ENCODE assay signal across 22 cellular contexts in the genomic region with DNA sequence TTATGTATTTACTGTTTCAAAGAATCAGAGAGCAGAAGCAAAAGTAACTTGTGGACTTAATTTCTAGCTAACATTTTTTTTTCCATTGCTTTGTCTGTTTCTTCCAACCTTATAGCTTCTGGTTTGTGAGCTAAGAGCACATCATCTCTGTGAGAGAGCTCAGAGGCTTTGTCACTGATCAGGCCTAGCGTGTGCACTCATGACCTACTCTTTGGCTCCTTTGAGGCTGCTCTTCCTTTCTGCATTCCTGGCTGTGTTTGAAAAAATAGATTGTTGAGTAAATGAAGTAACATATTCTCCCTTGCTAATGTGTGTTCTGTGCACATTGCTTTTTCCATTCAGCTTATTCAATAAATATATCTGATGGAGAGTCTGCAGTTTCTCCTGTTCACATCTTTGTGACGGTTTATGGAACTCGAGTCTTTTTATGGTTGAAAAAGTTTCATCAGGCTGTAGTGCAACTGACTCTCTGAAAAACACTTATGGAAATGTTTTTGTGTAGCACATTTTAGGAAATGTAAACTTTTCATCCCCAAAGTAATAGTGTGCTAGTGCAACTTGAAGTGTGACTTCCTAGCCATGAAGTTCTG.
DNase-seq lines count a peak whose midpoint lies in the region; ATAC-seq, FAIRE-seq and TF ChIP-seq lines count a peak whose summit lies in the region.
"Had no signal": no experiment of that assay in that cellular context is flagged by ENCODE, and none has a peak within 500 bp of the region (broad histone marks: within the 10 kb centered on the region; RNA-seq: fewer than 3 reads in every experiment).

No MANE protein-coding gene starts in this region.

- H3K27me3 ChIP-seq in gastrocnemius medialis, result no peaks in the 10 kb centered on the region
- H3K27me3 ChIP-seq in CD8-positive, alpha-beta memory T cell (ENCODE audit: insufficient read depth, low read length, poor library complexity, severe bottlenecking), result no peaks in the 10 kb centered on the region
- H3K27me3 ChIP-seq: sigmoid colon, tibial artery had no signal

- intact Hi-C loops in gastrocnemius medialis (cut with DNase I; ENCODE audit: low total_unique reads), result no loop called here

- peak overlapping the region; percentile 14 for H3K27ac Mint-ChIP-seq in endothelial cell (ENCODE audit: unreplicated experiment)
- no peak overlapping the region for H3K27ac Mint-ChIP-seq in CD8-positive, alpha-beta memory T cell
- H3K27ac Mint-ChIP-seq: activated CD4-positive, alpha-beta memory T cell treated with anti-CD3 and anti-CD28 coated beads, Interleukin-2, amount 10 ng/mL, durations not matched to agents 7 days and 5 days had no signal

- H3K4me1 ChIP-seq in gastrocnemius medialis, result peaks cover 34 to 43% of the 10 kb centered on the region in 2 donors
- no peaks in the 10 kb centered on the region for H3K4me1 ChIP-seq in CD8-positive, alpha-beta memory T cell (ENCODE audit: insufficient read depth, low read length)

- no peaks in the 10 kb centered on the region for H3K9me3 Mint-ChIP-seq in endothelial cell (ENCODE audit: unreplicated experiment)
- H3K9me3 Mint-ChIP-seq in CD8-positive, alpha-beta memory T cell, result no peaks in the 10 kb centered on the region
- H3K9me3 Mint-ChIP-seq: activated CD4-positive, alpha-beta memory T cell treated with anti-CD3 and anti-CD28 coated beads, Interleukin-2, amount 10 ng/mL, durations not matched to agents 7 days and 5 days had no signal

- H3K27ac ChIP-seq in gastrocnemius medialis, result peak overlapping the region; percentile 29 to 70 (median 57)
- no peak overlapping the region for H3K27ac ChIP-seq in CD8-positive, alpha-beta memory T cell (ENCODE audit: low read depth, low read length)
- H3K27ac ChIP-seq: tibial artery had no signal

- TF ChIP-seq CTCF in endothelial cell (IDR thresholded peaks at IDR 0.05; ENCODE audit: unreplicated experiment), result no peak
- TF ChIP-seq CTCF in gastrocnemius medialis (IDR thresholded peaks at IDR 0.05 in 4 of 5, conservative IDR thresholded peaks at IDR 0.05 in 1 of 5), result no peak

- H3K4me1 Mint-ChIP-seq in endothelial cell (ENCODE audit: unreplicated experiment), result peaks cover 7% of the 10 kb centered on the region
- peaks cover 19 to 54% (median 48%) of the 10 kb centered on the region in 3 donors for H3K4me1 Mint-ChIP-seq in CD8-positive, alpha-beta memory T cell

- DNase-seq in HTR-8/SVneo (ENCODE audit: insufficient read length, low spot score) (no peak), endothelial cell (ENCODE audit: low spot score) (no peak), iris pigment epithelial cell (ENCODE audit: low read depth) (peak; percentile 85), gastrocnemius medialis (no peak), NCI-H1694 treated with DMSO at 0.1 percent for 48 hours (lab: John Stamatoyannopoulos, UW) (no peak)
- no peak for DNase-seq in CD8-positive, alpha-beta memory T cell
- DNase-seq: activated CD4-positive, alpha-beta memory T cell treated with anti-CD3 and anti-CD28 coated beads, Interleukin-2, amount 10 ng/mL, durations not matched to agents 7 days and 5 days; activated naive CD4-positive, alpha-beta T cell treated with anti-CD3 and anti-CD28 coated beads, Interleukin-2, amount 50 U/mL, for 16 hours; activated T-cell treated with anti-CD3 and anti-CD28 coated beads, Interleukin-2, amount 50 U/mL, for 1 hour; COR-L47; cortex of kidney; EL; NCI-H1417 treated with DMSO at 0.1 percent for 48 hours; NCI-H69; nucleus accumbens; SHP77; sigmoid colon; stimulated activated CD4-positive, alpha-beta T cell treated with anti-CD3 and anti-CD28 coated beads, Interleukin-1b, Interleukin-23, amount 100 ng/mL, for 48 hours; stimulated activated naive CD8-positive, alpha-beta T cell treated with anti-CD3 and anti-CD28 coated beads, Interleukin-15, Interleukin-2, amounts not matched to agents 100 U/mL and 50 U/mL, for 24 hours; tibial artery had no signal

- peak; percentile 26 for FAIRE-seq in HTR-8/SVneo (lab: Jason Lieb, UNC)

- peak in 1 of 2 donors; percentile 76 for ATAC-seq in gastrocnemius medialis
- ATAC-seq in HG03457 (IDR thresholded peaks at IDR 0.05; ENCODE audit: unreplicated experiment), result no peak
- no peak for ATAC-seq in GM21825 (IDR thresholded peaks at IDR 0.05; ENCODE audit: unreplicated experiment)
- ATAC-seq: stimulated activated naive CD8-positive, alpha-beta T cell treated with anti-CD3 and anti-CD28 coated beads, Interleukin-15, Interleukin-2, amounts not matched to agents 100 U/mL and 50 U/mL, for 24 hours had no signal

- POLR2A ChIA-PET in CD8-positive, alpha-beta memory T cell (lab: Charles Lee), result no interaction called here

- no peak overlapping the region for H3K4me3 Mint-ChIP-seq in endothelial cell (ENCODE audit: unreplicated experiment)
- H3K4me3 Mint-ChIP-seq in CD8-positive, alpha-beta memory T cell, result no peak overlapping the region
- H3K4me3 Mint-ChIP-seq: activated CD4-positive, alpha-beta memory T cell treated with anti-CD3 and anti-CD28 coated beads, Interleukin-2, amount 10 ng/mL, durations not matched to agents 7 days and 5 days had no signal

- H3K36me3 Mint-ChIP-seq in endothelial cell (ENCODE audit: low read depth, unreplicated experiment), result peaks cover 8% of the 10 kb centered on the region
- H3K36me3 Mint-ChIP-seq in CD8-positive, alpha-beta memory T cell, result peaks cover 2 to 3% (median 2%) of the 10 kb centered on the region in 3 donors

- no peaks in the 10 kb centered on the region for H3K27me3 Mint-ChIP-seq in endothelial cell (ENCODE audit: unreplicated experiment)
- no peaks in the 10 kb centered on the region for H3K27me3 Mint-ChIP-seq in CD8-positive, alpha-beta memory T cell
- H3K27me3 Mint-ChIP-seq: activated CD4-positive, alpha-beta memory T cell treated with anti-CD3 and anti-CD28 coated beads, Interleukin-2, amount 10 ng/mL, durations not matched to agents 7 days and 5 days had no signal

- no peaks in the 10 kb centered on the region for H3K9me3 ChIP-seq in gastrocnemius medialis
- no peaks in the 10 kb centered on the region for H3K9me3 ChIP-seq in CD8-positive, alpha-beta memory T cell (ENCODE audit: low read length)
- H3K9me3 ChIP-seq: sigmoid colon, tibial artery had no signal

- no peaks in the 10 kb centered on the region for H3K36me3 ChIP-seq in gastrocnemius medialis
- H3K36me3 ChIP-seq in CD8-positive, alpha-beta memory T cell (ENCODE audit: insufficient read depth, low read length), result no peaks in the 10 kb centered on the region
- H3K36me3 ChIP-seq: sigmoid colon, tibial artery had no signal

- in situ Hi-C loops in gastrocnemius medialis (cut with MboI; ENCODE audit: low sequenced_read_pairs in 4 of 4), result no loop called here

- H3K4me3 ChIP-seq in gastrocnemius medialis, result no peak overlapping the region
- no peak overlapping the region for H3K4me3 ChIP-seq in CD8-positive, alpha-beta memory T cell (ENCODE audit: low read length)
- H3K4me3 ChIP-seq: sigmoid colon, tibial artery had no signal

- no peak for TF ChIP-seq POLR2A in gastrocnemius medialis (IDR thresholded peaks at IDR 0.05)

- CTCF ChIA-PET in CD8-positive, alpha-beta memory T cell (lab: Charles Lee), result no interaction called here
